In the genomic region with DNA sequence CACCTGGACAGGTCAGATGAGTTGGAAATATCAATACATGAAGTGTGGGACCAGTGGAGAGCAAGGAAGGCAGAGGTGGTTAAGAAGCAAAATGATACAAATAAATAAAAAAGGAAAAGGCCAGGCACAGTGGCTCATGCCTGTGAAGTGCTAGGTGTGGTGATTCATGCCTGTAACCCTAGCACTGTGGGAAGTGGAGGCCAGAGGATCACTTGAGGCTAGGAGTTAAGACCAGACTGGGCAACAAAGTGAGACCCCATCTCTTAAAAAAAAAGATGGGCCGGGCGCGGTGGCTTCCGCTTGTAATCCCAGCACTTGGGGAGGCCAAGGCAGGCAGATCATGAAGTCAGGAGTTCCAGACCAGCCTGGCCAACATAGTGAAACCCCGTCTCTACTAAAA, we compare ENCODE assay signal across 23 cellular contexts. TPM values are rescaled to one million over a fixed set of nuclear protein-coding genes. Genes with fewer than 3 reads are reported as not detected.
A peak's percentile ranks its signal among the peaks of the same experiment; 100 is the strongest.
DNase-seq lines count a peak whose midpoint lies in the region; ATAC-seq, FAIRE-seq and TF ChIP-seq lines count a peak whose summit lies in the region.
"Had no signal": no experiment of that assay in that cellular context is flagged by ENCODE, and none has a peak within 500 bp of the region (broad histone marks: within the 10 kb centered on the region; RNA-seq: fewer than 3 reads in every experiment).

No MANE protein-coding gene starts in this region.

- H3K36me3 Mint-ChIP-seq in activated CD4-positive, alpha-beta memory T cell treated with anti-CD3 and anti-CD28 coated beads for 36 hours = no peaks in the 10 kb centered on the region

- H3K36me3 ChIP-seq in HepG2 (replicated peaks in 1 of 2; ENCODE audit: control insufficient read depth in 1 of 2, insufficient read depth in 2 of 2, low read length in 2 of 2) (no peaks in the 10 kb centered on the region), right lobe of liver (no peaks in the 10 kb centered on the region), endothelial cell of umbilical vein (ENCODE audit: control insufficient read depth in 2 of 2, extremely low read depth in 1 of 2, insufficient read depth in 2 of 2, low read length in 2 of 2) (no peaks in the 10 kb centered on the region), osteoblast (ENCODE audit: insufficient read depth, low read length) (no peaks in the 10 kb centered on the region), Peyer's patch (no peaks in the 10 kb centered on the region)
- H3K36me3 ChIP-seq: BLaER1 treated with 17β-estradiol and CSF1 and Interleukin-3, amounts not matched to agents 10 nM and 100 nM; neural progenitor cell; SJCRH30 had no signal

- in situ Hi-C loops in HepG2 (cut with HindIII; ENCODE audit: extremely low pct_ligation_motif_present, low pct_unique_long_range_greater_than_20kb) = no loop called here

- BruUV-seq in HepG2 (replicated peaks; lab: Mats Ljungman, UMichigan) (no TSS peak), endothelial cell of umbilical vein (replicated peaks; lab: Mats Ljungman, UMichigan) (no TSS peak)

- intact Hi-C loops in HepG2 (cut with micrococcal nuclease; ENCODE audit: unreplicated experiment) (no loop called here), right lobe of liver (cut with DNase I) (no loop called here), endothelial cell of umbilical vein (cut with micrococcal nuclease) (no loop called here)
- intact Hi-C loops in activated CD4-positive, alpha-beta memory T cell treated with anti-CD3 and anti-CD28 coated beads for 36 hours (cut with micrococcal nuclease) = no loop called here

- no peaks in the 10 kb centered on the region for H3K9me3 Mint-ChIP-seq in activated CD4-positive, alpha-beta memory T cell treated with anti-CD3 and anti-CD28 coated beads for 36 hours
- H3K9me3 Mint-ChIP-seq: activated CD8-positive, alpha-beta T cell treated with anti-CD3 and anti-CD28 coated beads for 36 hours; T-helper 2 cell treated with Interferon-gamma antibody and Interleukin-4, amounts not matched to agents 5 μg/mL and 100 μg/mL, for 36 hours had no signal

- ATAC-seq in HepG2 (no peak), right lobe of liver (no peak), HG02981 (IDR thresholded peaks at IDR 0.05; ENCODE audit: unreplicated experiment) (no peak), HG02642 (IDR thresholded peaks at IDR 0.05; ENCODE audit: poor library complexity, unreplicated experiment) (no peak)
- ATAC-seq: activated CD8-positive, alpha-beta T cell treated with anti-CD3 and anti-CD28 coated beads for 36 hours; left lobe of liver had no signal

- no peaks in the 10 kb centered on the region for H3K27me3 Mint-ChIP-seq in activated CD4-positive, alpha-beta memory T cell treated with anti-CD3 and anti-CD28 coated beads for 36 hours

- H3K4me3 Mint-ChIP-seq in activated CD4-positive, alpha-beta memory T cell treated with anti-CD3 and anti-CD28 coated beads for 36 hours = no peak overlapping the region
- H3K4me3 Mint-ChIP-seq: activated CD8-positive, alpha-beta T cell treated with anti-CD3 and anti-CD28 coated beads for 36 hours; neural progenitor cell; T-helper 2 cell treated with Interferon-gamma antibody and Interleukin-4, amounts not matched to agents 5 μg/mL and 100 μg/mL, for 36 hours had no signal

- TF ChIP-seq POLR2A in HepG2 (IDR thresholded peaks at IDR 0.05; ENCODE audit: insufficient read depth in 1 of 2, low read depth in 2 of 2, low read length in 2 of 2) = no peak
- no peak for TF ChIP-seq POLR2A in right lobe of liver (IDR thresholded peaks at IDR 0.05)
- no peak for TF ChIP-seq POLR2A in endothelial cell of umbilical vein (IDR thresholded peaks at IDR 0.05; ENCODE audit: low read depth, low read length)
- no peak for TF ChIP-seq POLR2A in Peyer's patch (IDR thresholded peaks at IDR 0.05)

- no peak overlapping the region for H3K27ac ChIP-seq in HepG2 (ENCODE audit: extremely low read length, insufficient read depth, low read length)
- no peak overlapping the region for H3K27ac ChIP-seq in right lobe of liver
- H3K27ac ChIP-seq in endothelial cell of umbilical vein (ENCODE audit: insufficient read depth, low read depth, low read length) = no peak overlapping the region
- H3K27ac ChIP-seq in osteoblast (ENCODE audit: low read depth, low read length) = peak overlapping the region; percentile 41
- H3K27ac ChIP-seq in Peyer's patch = peak overlapping the region in 1 of 4 donors; percentile 1
- H3K27ac ChIP-seq: BLaER1 treated with 17β-estradiol and CSF1 and Interleukin-3, amounts not matched to agents 10 nM and 100 nM; neural progenitor cell; PC-9; SJCRH30 had no signal

- H3K9me1 ChIP-seq in endothelial cell of umbilical vein (replicated peaks; ENCODE audit: control insufficient read depth, extremely low read depth, insufficient read depth, low read length) = no peaks in the 10 kb centered on the region

- peaks cover 17% of the 10 kb centered on the region for H3K4me1 Mint-ChIP-seq in activated CD4-positive, alpha-beta memory T cell treated with anti-CD3 and anti-CD28 coated beads for 36 hours (ENCODE audit: low read depth)

- CTCF ChIA-PET in HepG2 (lab: Yijun Ruan, JAX; ENCODE audit: low intra/inter-chr PET ratio, low total read pairs) = no interaction called here
- CTCF ChIA-PET in endothelial cell of umbilical vein (lab: Charles Lee) = interaction anchor here (0.9 to 2.8 kb wide), 2 partner anchors 56 to 62 kb away, joined by 3 to 10 read pairs; no protein-coding TSS in a partner anchor
- CTCF ChIA-PET in activated CD4-positive, alpha-beta memory T cell treated with anti-CD3 and anti-CD28 coated beads for 36 hours (lab: Charles Lee) = no interaction called here

- POLR2A ChIA-PET in HepG2 (lab: Yijun Ruan, JAX) (no interaction called here), endothelial cell of umbilical vein (lab: Charles Lee) (no interaction called here)
- POLR2A ChIA-PET in activated CD4-positive, alpha-beta memory T cell treated with anti-CD3 and anti-CD28 coated beads for 36 hours (lab: Charles Lee) = no interaction called here

- H3K9me3 ChIP-seq in HepG2 (ENCODE audit: low read length) = no peaks in the 10 kb centered on the region
- H3K9me3 ChIP-seq in right lobe of liver = no peaks in the 10 kb centered on the region
- H3K9me3 ChIP-seq in endothelial cell of umbilical vein (replicated peaks; ENCODE audit: control insufficient read depth, insufficient read depth, low read length) = no peaks in the 10 kb centered on the region
- H3K9me3 ChIP-seq in osteoblast (ENCODE audit: low read depth, low read length) = no peaks in the 10 kb centered on the region
- H3K9me3 ChIP-seq in Peyer's patch = no peaks in the 10 kb centered on the region
- H3K9me3 ChIP-seq: BLaER1 treated with 17β-estradiol and CSF1 and Interleukin-3, amounts not matched to agents 10 nM and 100 nM; SJCRH30 had no signal

- H3K4me2 ChIP-seq in HepG2 (ENCODE audit: low read depth, low read length) = no peak overlapping the region
- peak overlapping the region; percentile 44 for H3K4me2 ChIP-seq in endothelial cell of umbilical vein (ENCODE audit: insufficient read depth, low read length)
- H3K4me2 ChIP-seq in osteoblast (ENCODE audit: insufficient read depth, low read length) = no peak overlapping the region
- H3K4me2 ChIP-seq: BLaER1 treated with 17β-estradiol and CSF1 and Interleukin-3, amounts not matched to agents 10 nM and 100 nM; neural progenitor cell; PC-9 had no signal

- DNase-seq in HepG2 (ENCODE audit: low spot score) (no peak), right lobe of liver (no peak), endothelial cell of umbilical vein (ENCODE audit: low read depth, low spot score) (no peak), osteoblast (ENCODE audit: insufficient read length, low spot score, missing footprints) (no peak), Peyer's patch (no peak)
- no peak for DNase-seq in activated CD4-positive, alpha-beta memory T cell treated with anti-CD3 and anti-CD28 coated beads for 36 hours
- DNase-seq: ACHN; activated CD4-positive, CD25-positive, alpha-beta regulatory T cell; activated CD8-positive, alpha-beta T cell treated with anti-CD3 and anti-CD28 coated beads for 36 hours; activated naive CD4-positive, alpha-beta T cell; activated T-cell treated with anti-CD3 and anti-CD28 coated beads, Interleukin-2, amount 50 U/mL, for 1 hour; cerebellar nuclear complex; GDM1; MM.1S; PC-9; SJCRH30 had no signal

- H3K9ac ChIP-seq in HepG2 (ENCODE audit: insufficient read depth, low read depth, low read length) = no peak overlapping the region
- H3K9ac ChIP-seq in endothelial cell of umbilical vein (replicated peaks; ENCODE audit: extremely low read depth, insufficient read depth, low read length) = no peak overlapping the region
- H3K9ac ChIP-seq: BLaER1 treated with 17β-estradiol and CSF1 and Interleukin-3, amounts not matched to agents 10 nM and 100 nM; neural progenitor cell had no signal

- H2AFZ ChIP-seq in HepG2 (ENCODE audit: low read length) (no peak overlapping the region), endothelial cell of umbilical vein (ENCODE audit: low read depth, low read length) (no peak overlapping the region), osteoblast (ENCODE audit: low read length) (no peak overlapping the region)
- H2AFZ ChIP-seq: neural progenitor cell, PC-9 had no signal

- WGBS in HepG2 (ENCODE audit: low lambda C conversion rate) = 98% methylated on average over 5 of the region's 5 CpGs
- WGBS in right lobe of liver (ENCODE audit: insufficient coverage, low coverage, low lambda C conversion rate, missing lambda C conversion rate) = 100% methylated on average over 5 of the region's 5 CpGs

- no peak for TF ChIP-seq EP300 in HepG2 (IDR thresholded peaks at IDR 0.05; ENCODE audit: low read depth in 2 of 2, low read length in 2 of 2)
- TF ChIP-seq EP300 in HepG2 (CRISPR knock-in tag; IDR thresholded peaks at IDR 0.05; ENCODE audit: borderline replicate concordance) = no peak

- dilution Hi-C loops in endothelial cell of umbilical vein (cut with MboI; ENCODE audit: extremely low pct_ligation_motif_present, low sequenced_read_pairs) = no loop called here

- H3K79me2 ChIP-seq in HepG2 (ENCODE audit: insufficient read depth, low read length) = no peaks in the 10 kb centered on the region
- H3K79me2 ChIP-seq in endothelial cell of umbilical vein (ENCODE audit: control insufficient read depth, insufficient read depth, low read length) = peaks cover 7% of the 10 kb centered on the region
- peaks cover 3% of the 10 kb centered on the region for H3K79me2 ChIP-seq in osteoblast (ENCODE audit: insufficient read depth, low read length)

- H3K4me3 ChIP-seq in HepG2 (replicated peaks in 1 of 3; ENCODE audit: insufficient read depth in 1 of 3, low read depth in 2 of 3, low read length in 3 of 3) = no peak overlapping the region
- no peak overlapping the region for H3K4me3 ChIP-seq in right lobe of liver
- H3K4me3 ChIP-seq in endothelial cell of umbilical vein (replicated peaks in 1 of 3; ENCODE audit: insufficient read depth in 1 of 3, low read depth in 1 of 3, low read length in 3 of 3) = no peak overlapping the region
- H3K4me3 ChIP-seq in osteoblast (ENCODE audit: insufficient read depth, low read length) = no peak overlapping the region
- no peak overlapping the region for H3K4me3 ChIP-seq in Peyer's patch
- H3K4me3 ChIP-seq: BLaER1 treated with 17β-estradiol and CSF1 and Interleukin-3, amounts not matched to agents 10 nM and 100 nM; neural progenitor cell; PC-9; SJCRH30 had no signal

- peaks cover 10% of the 10 kb centered on the region for H3K4me1 ChIP-seq in HepG2 (ENCODE audit: insufficient read depth, low read length)
- H3K4me1 ChIP-seq in right lobe of liver = peaks cover 0 to 7% (median 0%) of the 10 kb centered on the region in 4 donors
- peaks cover 25% of the 10 kb centered on the region for H3K4me1 ChIP-seq in endothelial cell of umbilical vein (ENCODE audit: control insufficient read depth, extremely low read depth, insufficient read depth, low read length)
- H3K4me1 ChIP-seq in osteoblast (ENCODE audit: insufficient read depth, low read length) = peaks cover 20% of the 10 kb centered on the region
- H3K4me1 ChIP-seq in Peyer's patch = peaks cover 0 to 7% (median 0%) of the 10 kb centered on the region in 4 donors

- no peak for FAIRE-seq in HepG2 (lab: Jason Lieb, UNC)
- peak; percentile 4 for FAIRE-seq in endothelial cell of umbilical vein (lab: Jason Lieb, UNC)
- FAIRE-seq: urothelium cell line had no signal

- H3K27me3 ChIP-seq in HepG2 (ENCODE audit: control insufficient read depth in 1 of 2, insufficient read depth in 2 of 2, low read length in 2 of 2) (peaks cover 0 to 4% of the 10 kb centered on the region in 2 experiments; a peak in 2 of 5 replicates), right lobe of liver (no peaks in the 10 kb centered on the region), endothelial cell of umbilical vein (ENCODE audit: control insufficient read depth in 2 of 2, insufficient read depth in 2 of 2, low read length in 2 of 2) (no peaks in the 10 kb centered on the region), osteoblast (ENCODE audit: insufficient read depth, low read length) (no peaks in the 10 kb centered on the region), Peyer's patch (no peaks in the 10 kb centered on the region)
- H3K27me3 ChIP-seq: BLaER1 treated with 17β-estradiol and CSF1 and Interleukin-3, amounts not matched to agents 10 nM and 100 nM; neural progenitor cell; SJCRH30 had no signal

- no peak for TF ChIP-seq RAD21 in HepG2 (CRISPR knock-in tag; IDR thresholded peaks at IDR 0.05)

- no peak overlapping the region for H3K27ac Mint-ChIP-seq in activated CD4-positive, alpha-beta memory T cell treated with anti-CD3 and anti-CD28 coated beads for 36 hours
- H3K27ac Mint-ChIP-seq: activated CD8-positive, alpha-beta T cell treated with anti-CD3 and anti-CD28 coated beads for 36 hours; neural progenitor cell; T-helper 2 cell treated with Interferon-gamma antibody and Interleukin-4, amounts not matched to agents 5 μg/mL and 100 μg/mL, for 36 hours had no signal

- H4K20me1 ChIP-seq in HepG2 (ENCODE audit: insufficient read depth, low read length) = no peaks in the 10 kb centered on the region
- H4K20me1 ChIP-seq in endothelial cell of umbilical vein (replicated peaks; ENCODE audit: control insufficient read depth, extremely low read depth, insufficient read depth, low read length) = no peaks in the 10 kb centered on the region
- H4K20me1 ChIP-seq in osteoblast (ENCODE audit: insufficient read depth, low read length) = no peaks in the 10 kb centered on the region
- H4K20me1 ChIP-seq: BLaER1 treated with 17β-estradiol and CSF1 and Interleukin-3, amounts not matched to agents 10 nM and 100 nM had no signal

- TF ChIP-seq CTCF in HepG2 (CRISPR knock-in tag; IDR thresholded peaks at IDR 0.05) (no peak), right lobe of liver (IDR thresholded peaks at IDR 0.05) (no peak), endothelial cell of umbilical vein (IDR thresholded peaks at IDR 0.05; ENCODE audit: extremely low read depth in 1 of 2, insufficient read depth in 1 of 2, low read depth in 1 of 2, low read length in 2 of 2) (no peak), osteoblast (IDR thresholded peaks at IDR 0.05; ENCODE audit: extremely low read depth, low read depth, low read length) (no peak), Peyer's patch (IDR thresholded peaks at IDR 0.05) (no peak)

RNA-seq across cellular contexts. Expression of a gene that starts 2.9 kb away (rescaled TPM):
- total RNA-seq in HepG2 (2016; rRNA removed; fragmentation: Illumina TruSeq; extraction: Trizol) = 0.09 TPM in 1 of 2 replicates, not detected in the other
- total RNA-seq in HepG2 (2016; cell fraction: cytosol; rRNA removed; fragmentation: Illumina TruSeq; extraction: Trizol; ENCODE audit: low read depth) = not detected in 2 replicates
- 0.09 and 0.15 TPM in 2 replicates for total RNA-seq in HepG2 (2016; cell fraction: insoluble cytoplasmic fraction; rRNA removed; fragmentation: Illumina TruSeq; extraction: Trizol)
- total RNA-seq in HepG2 (2016; cell fraction: membrane; rRNA removed; fragmentation: Illumina TruSeq; extraction: Trizol) = 0.06 TPM in 1 of 2 replicates, not detected in the other
- 0.43 and 0.44 TPM in 2 replicates for total RNA-seq in HepG2 (2016; cell fraction: nucleus; rRNA removed; fragmentation: Illumina TruSeq; extraction: Trizol)
- 0.26 and 0.28 TPM in 2 replicates for polyA plus RNA-seq in HepG2 (2011; rRNA removed)
- 0.13 and 0.18 TPM in 2 replicates for polyA plus RNA-seq in HepG2 (2011; cell fraction: cytosol; rRNA removed)
- polyA plus RNA-seq in HepG2 (2011; cell fraction: nucleus; rRNA removed) = 0.48 and 0.84 TPM in 2 replicates
- polyA plus RNA-seq in HepG2 (2012) = 0.12 and 0.28 TPM in 2 replicates
- not detected in 2 replicates for polyA plus RNA-seq in HepG2 (2016; cell fraction: cytosol; fragmentation: Illumina TruSeq; extraction: Trizol; ENCODE audit: low read depth)
- not detected in 2 replicates for polyA plus RNA-seq in HepG2 (2016; cell fraction: insoluble cytoplasmic fraction; fragmentation: Illumina TruSeq; extraction: Trizol; ENCODE audit: low read depth)
- polyA plus RNA-seq in HepG2 (2016; cell fraction: membrane; fragmentation: Illumina TruSeq; extraction: Trizol; ENCODE audit: low read depth) = not detected in 2 replicates
- 0.27 and 0.80 TPM in 2 replicates for polyA plus RNA-seq in HepG2 (2016; cell fraction: nucleus; fragmentation: Illumina TruSeq; extraction: Trizol; ENCODE audit: insufficient read depth, low read depth)
- 0.09 and 0.72 TPM in 2 replicates for polyA minus RNA-seq in HepG2 (2011; rRNA and poly(A)+ RNA removed; ENCODE audit: low replicate concordance)
- polyA minus RNA-seq in HepG2 (2011; cell fraction: cytosol; rRNA and poly(A)+ RNA removed) = 0.18 TPM in 1 of 2 replicates, not detected in the other
- 0.75 and 0.90 TPM in 2 replicates for polyA minus RNA-seq in HepG2 (2011; cell fraction: nucleus; rRNA and poly(A)+ RNA removed)
- 1 to 10 TPM; 1.1 to 4.3 (median 1.6) TPM for total RNA-seq in right lobe of liver
- 12.0 and 12.1 TPM in 2 replicates for total RNA-seq in endothelial cell of umbilical vein
- polyA plus RNA-seq in endothelial cell of umbilical vein = 5.8 and 6.3 TPM in 2 replicates
- 5.8 and 6.0 TPM in 2 replicates for polyA plus RNA-seq in endothelial cell of umbilical vein (2011; cell fraction: cytosol; rRNA removed)
- polyA plus RNA-seq in endothelial cell of umbilical vein (2011; cell fraction: nucleus; rRNA removed) = 8.2 and 8.9 TPM in 2 replicates
- polyA plus RNA-seq in endothelial cell of umbilical vein (2012) = 9.5 and 14.4 TPM in 2 replicates
- polyA minus RNA-seq in endothelial cell of umbilical vein = 14.0 and 15.2 TPM in 2 replicates
- polyA minus RNA-seq in endothelial cell of umbilical vein (2011; cell fraction: cytosol; rRNA and poly(A)+ RNA removed) = not detected
- polyA minus RNA-seq in endothelial cell of umbilical vein (2011; cell fraction: nucleus; rRNA and poly(A)+ RNA removed) = 11.1 and 12.1 TPM in 2 replicates
- total RNA-seq in osteoblast = 15.6 and 15.9 TPM in 2 replicates
- 1 to 10 TPM; 1.2 TPM for total RNA-seq in activated CD4-positive, alpha-beta memory T cell treated with anti-CD3 and anti-CD28 coated beads for 36 hours
- total RNA-seq in Peyer's patch = 10 to 100 TPM in 1 of 4 donors, 1 to 10 TPM in 3; 3.9 to 22.3 (median 7.1) TPM
